ENCODE assay signal across 1 cellular context in the genomic region with DNA sequence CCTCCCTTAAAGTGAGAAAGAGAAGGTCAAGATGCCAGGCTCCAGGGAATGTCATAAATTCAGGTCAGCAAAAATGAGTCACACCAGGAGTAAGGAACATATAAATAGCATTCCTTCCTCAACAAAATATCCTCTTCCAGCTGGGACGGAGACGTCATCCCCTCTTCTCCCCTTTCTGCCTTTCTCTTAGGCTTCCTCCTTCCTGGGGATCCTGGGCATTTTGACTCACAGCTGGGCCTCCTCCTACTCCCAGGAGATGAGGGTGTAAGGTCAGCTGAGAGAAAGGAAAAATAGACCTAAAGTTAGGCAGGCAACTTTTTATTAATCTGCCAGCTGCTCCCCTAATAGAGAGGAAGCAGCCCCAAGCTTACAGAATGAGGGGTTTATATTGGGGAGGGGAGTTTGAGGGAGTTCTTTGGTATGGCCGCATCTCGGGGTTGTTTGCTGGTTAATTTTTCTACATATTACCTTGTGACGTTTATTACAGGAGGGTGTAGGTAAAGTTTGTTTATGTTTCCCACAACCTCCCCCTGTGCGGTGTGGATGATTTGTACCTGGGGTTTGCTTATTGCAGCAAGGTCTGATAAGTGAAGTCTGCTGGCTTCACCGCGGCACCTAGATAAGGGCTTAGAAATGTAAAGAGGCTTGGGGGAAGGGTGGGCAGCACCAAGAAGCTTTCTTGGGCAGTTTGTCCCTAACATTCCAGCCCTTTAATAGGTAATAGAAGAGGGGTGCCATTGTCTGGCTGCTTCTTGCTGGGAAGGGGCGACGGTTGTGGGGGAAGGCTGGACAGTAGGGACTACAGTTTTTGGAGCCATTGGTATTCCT.
TF ChIP-seq lines count a peak whose summit lies in the region.

No MANE protein-coding gene starts in this region.

TF ChIP-seq in HepG2, 621 proteins besides CTCF, POLR2A, EP300 and RAD21 (continued from another document and continues in another):
- 0 out of 2 replicates have a peak, but pooled peaks have one; percentile 27 for TF ChIP-seq ZNF33A (CRISPR knock-in tag; IDR thresholded peaks at IDR 0.05; ENCODE audit: borderline replicate concordance)
- peak; percentile 8; the same call in 1 of the 2 replicates for TF ChIP-seq ZNF564 (CRISPR knock-in tag; IDR thresholded peaks at IDR 0.05)
- no peak for TF ChIP-seq MLX (CRISPR knock-in tag; IDR thresholded peaks at IDR 0.05)
- TF ChIP-seq ZNF782 (CRISPR knock-in tag; IDR thresholded peaks at IDR 0.05; ENCODE audit: borderline replicate concordance): no peak
- TF ChIP-seq IRF2 (CRISPR knock-in tag; IDR thresholded peaks at IDR 0.05): peak; percentile 3; the same call in 1 of the 2 replicates
- no peak for TF ChIP-seq ZNF777 (CRISPR knock-in tag; IDR thresholded peaks at IDR 0.05)
- no peak for TF ChIP-seq SOX6 (IDR thresholded peaks at IDR 0.05)
- TF ChIP-seq SOX6 (CRISPR knock-in tag; IDR thresholded peaks at IDR 0.05): no peak
- TF ChIP-seq CBX2 (IDR thresholded peaks at IDR 0.05; ENCODE audit: low read depth, low read length): no peak
- no peak for TF ChIP-seq CBX2 (CRISPR knock-in tag; IDR thresholded peaks at IDR 0.05; ENCODE audit: low read depth)
- TF ChIP-seq ZNF235 (CRISPR knock-in tag; IDR thresholded peaks at IDR 0.05; ENCODE audit: borderline replicate concordance): no peak
- TF ChIP-seq EZH2 (conservative IDR thresholded peaks at IDR 0.05; ENCODE audit: low read depth, low read length): no peak
- no peak for TF ChIP-seq HNRNPH1 (optimal IDR thresholded peaks at IDR 0.05; ENCODE audit: low read depth, low read length)
- peak; percentile 34; the same call in 1 of the 2 replicates for TF ChIP-seq ZBTB7B (CRISPR knock-in tag; IDR thresholded peaks at IDR 0.05)
- no peak for TF ChIP-seq REST (IDR thresholded peaks at IDR 0.05; ENCODE audit: borderline replicate concordance in 1 of 2, low read depth in 1 of 2, low read length in 2 of 2)
- no peak for TF ChIP-seq ZNF253 (CRISPR knock-in tag; IDR thresholded peaks at IDR 0.05; ENCODE audit: borderline replicate concordance)
- TF ChIP-seq HOXA5 (CRISPR knock-in tag; IDR thresholded peaks at IDR 0.05): no peak
- TF ChIP-seq PAXIP1 (CRISPR knock-in tag; conservative IDR thresholded peaks at IDR 0.05): 0 out of 2 replicates have a peak, but pooled peaks have one; percentile 35
- TF ChIP-seq HNRNPL (IDR thresholded peaks at IDR 0.05; ENCODE audit: low read depth, low read length): no peak
- TF ChIP-seq ZNF644 (CRISPR knock-in tag; IDR thresholded peaks at IDR 0.05; ENCODE audit: low read depth): no peak
- no peak for TF ChIP-seq CREB1 (IDR thresholded peaks at IDR 0.05)
- peak; percentile 61; the same call in 1 of the 2 replicates for TF ChIP-seq CREB1 (CRISPR knock-in tag; IDR thresholded peaks at IDR 0.05)
- TF ChIP-seq RFX1 (IDR thresholded peaks at IDR 0.05): no peak
- TF ChIP-seq ZXDC (CRISPR knock-in tag; IDR thresholded peaks at IDR 0.05): no peak
- TF ChIP-seq ZNF503 (CRISPR knock-in tag; IDR thresholded peaks at IDR 0.05): no peak
- no peak for TF ChIP-seq KIAA2018 (CRISPR knock-in tag; IDR thresholded peaks at IDR 0.05; ENCODE audit: borderline replicate concordance)
- TF ChIP-seq ZNF720 (CRISPR knock-in tag; IDR thresholded peaks at IDR 0.05): no peak
- TF ChIP-seq, protein P1, sequence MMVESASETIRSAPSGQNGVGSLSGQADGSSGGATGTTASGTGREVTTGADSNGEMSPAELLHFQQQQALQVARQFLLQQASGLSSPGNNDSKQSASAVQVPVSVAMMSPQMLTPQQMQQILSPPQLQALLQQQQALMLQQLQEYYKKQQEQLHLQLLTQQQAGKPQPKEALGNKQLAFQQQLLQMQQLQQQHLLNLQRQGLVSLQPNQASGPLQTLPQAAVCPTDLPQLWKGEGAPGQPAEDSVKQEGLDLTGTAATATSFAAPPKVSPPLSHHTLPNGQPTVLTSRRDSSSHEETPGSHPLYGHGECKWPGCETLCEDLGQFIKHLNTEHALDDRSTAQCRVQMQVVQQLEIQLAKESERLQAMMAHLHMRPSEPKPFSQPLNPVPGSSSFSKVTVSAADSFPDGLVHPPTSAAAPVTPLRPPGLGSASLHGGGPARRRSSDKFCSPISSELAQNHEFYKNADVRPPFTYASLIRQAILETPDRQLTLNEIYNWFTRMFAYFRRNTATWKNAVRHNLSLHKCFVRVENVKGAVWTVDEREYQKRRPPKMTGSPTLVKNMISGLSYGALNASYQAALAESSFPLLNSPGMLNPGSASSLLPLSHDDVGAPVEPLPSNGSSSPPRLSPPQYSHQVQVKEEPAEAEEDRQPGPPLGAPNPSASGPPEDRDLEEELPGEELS (CRISPR knock-in tag; IDR thresholded peaks at IDR 0.05): peak; percentile 78
- no peak for TF ChIP-seq CHD2 (IDR thresholded peaks at IDR 0.05; ENCODE audit: low read depth, low read length)
- no peak for TF ChIP-seq ZNF768 (CRISPR knock-in tag; IDR thresholded peaks at IDR 0.05)
